Comparison of ENCODE assay signal across 11 cellular contexts in genomic region chr16:57540906-57541753, GRCh38. TPM values are rescaled to one million over a fixed set of nuclear protein-coding genes. Genes with fewer than 3 reads are reported as not detected.
A peak's percentile ranks its signal among the peaks of the same experiment; 100 is the strongest.
DNase-seq lines count a peak whose midpoint lies in the region; ATAC-seq and TF ChIP-seq lines count a peak whose summit lies in the region.
"Had no signal": no experiment of that assay in that cellular context is flagged by ENCODE, and none has a peak within 500 bp of the region (broad histone marks: within the 10 kb centered on the region; RNA-seq: fewer than 3 reads in every experiment).

No MANE protein-coding gene starts in this region.

- peak overlapping the region; percentile 43 for H3K27ac Mint-ChIP-seq in activated naive CD8-positive, alpha-beta T cell treated with anti-CD3 and anti-CD28 coated beads, Interleukin-2, amount 10 ng/mL, durations not matched to agents 7 days and 5 days
- H3K27ac Mint-ChIP-seq in activated naive CD8-positive, alpha-beta T cell treated with anti-CD3 and anti-CD28 coated beads for 36 hours: no peak overlapping the region
- H3K27ac Mint-ChIP-seq in immature natural killer cell: peak overlapping the region; percentile 87 to 98 (median 93)

- no peak overlapping the region for H3K4me3 Mint-ChIP-seq in activated naive CD8-positive, alpha-beta T cell treated with anti-CD3 and anti-CD28 coated beads, Interleukin-2, amount 10 ng/mL, durations not matched to agents 7 days and 5 days
- no peak overlapping the region for H3K4me3 Mint-ChIP-seq in activated naive CD8-positive, alpha-beta T cell treated with anti-CD3 and anti-CD28 coated beads for 36 hours
- peak overlapping the region; percentile 42 to 100 (median 92) for H3K4me3 Mint-ChIP-seq in immature natural killer cell

- no peaks in the 10 kb centered on the region for H3K9me3 ChIP-seq in Peyer's patch
- H3K9me3 ChIP-seq in suprapubic skin: no peaks in the 10 kb centered on the region
- H3K9me3 ChIP-seq: BE2C, ovary had no signal

- H3K27me3 ChIP-seq in Peyer's patch: no peaks in the 10 kb centered on the region
- no peaks in the 10 kb centered on the region for H3K27me3 ChIP-seq in suprapubic skin
- H3K27me3 ChIP-seq: BE2C, ovary had no signal

- no peak for TF ChIP-seq EP300 in suprapubic skin (IDR thresholded peaks at IDR 0.05)

- no peaks in the 10 kb centered on the region for H3K27me3 Mint-ChIP-seq in activated naive CD8-positive, alpha-beta T cell treated with anti-CD3 and anti-CD28 coated beads, Interleukin-2, amount 10 ng/mL, durations not matched to agents 7 days and 5 days
- no peaks in the 10 kb centered on the region for H3K27me3 Mint-ChIP-seq in activated naive CD8-positive, alpha-beta T cell treated with anti-CD3 and anti-CD28 coated beads for 36 hours
- H3K27me3 Mint-ChIP-seq in immature natural killer cell (ENCODE audit: low read depth in 3 of 3): peaks cover 6 to 16% (median 10%) of the 10 kb centered on the region in 3 donors

- 52% methylated on average over 11 of the region's 12 CpGs for WGBS in suprapubic skin

- H3K4me1 ChIP-seq in Peyer's patch (peaks cover 0 to 21% (median 6%) of the 10 kb centered on the region in 4 donors), suprapubic skin (peaks cover 32% of the 10 kb centered on the region)
- H3K4me1 ChIP-seq: BE2C had no signal

- peaks cover 73% of the 10 kb centered on the region for H3K4me1 Mint-ChIP-seq in activated naive CD8-positive, alpha-beta T cell treated with anti-CD3 and anti-CD28 coated beads, Interleukin-2, amount 10 ng/mL, durations not matched to agents 7 days and 5 days
- peaks cover 59% of the 10 kb centered on the region for H3K4me1 Mint-ChIP-seq in activated naive CD8-positive, alpha-beta T cell treated with anti-CD3 and anti-CD28 coated beads for 36 hours
- peaks cover 77 to 78% of the 10 kb centered on the region in 2 donors for H3K4me1 Mint-ChIP-seq in immature natural killer cell

- no peak for TF ChIP-seq POLR2A in Peyer's patch (IDR thresholded peaks at IDR 0.05)
- no peak for TF ChIP-seq POLR2A in suprapubic skin (IDR thresholded peaks at IDR 0.05)

- H3K36me3 Mint-ChIP-seq in activated naive CD8-positive, alpha-beta T cell treated with anti-CD3 and anti-CD28 coated beads, Interleukin-2, amount 10 ng/mL, durations not matched to agents 7 days and 5 days: peaks cover 4% of the 10 kb centered on the region
- no peaks in the 10 kb centered on the region for H3K36me3 Mint-ChIP-seq in activated naive CD8-positive, alpha-beta T cell treated with anti-CD3 and anti-CD28 coated beads for 36 hours
- H3K36me3 Mint-ChIP-seq in immature natural killer cell: no peaks in the 10 kb centered on the region

- no peaks in the 10 kb centered on the region for H3K36me3 ChIP-seq in Peyer's patch
- no peaks in the 10 kb centered on the region for H3K36me3 ChIP-seq in suprapubic skin
- H3K36me3 ChIP-seq: BE2C, ovary had no signal

- H3K4me3 ChIP-seq in Peyer's patch: no peak overlapping the region
- H3K4me3 ChIP-seq in suprapubic skin: no peak overlapping the region
- H3K4me3 ChIP-seq: ovary had no signal

- ATAC-seq in activated naive CD8-positive, alpha-beta T cell treated with anti-CD3 and anti-CD28 coated beads, Interleukin-2, amount 10 ng/mL, durations not matched to agents 7 days and 5 days (ENCODE audit: low read depth): no peak

- H3K27ac ChIP-seq in Peyer's patch (no peak overlapping the region), suprapubic skin (no peak overlapping the region)
- H3K27ac ChIP-seq: ovary had no signal

- POLR2A ChIA-PET in activated naive CD8-positive, alpha-beta T cell treated with anti-CD3 and anti-CD28 coated beads, Interleukin-2, amount 10 ng/mL, durations not matched to agents 7 days and 5 days (lab: Charles Lee): interaction anchor here (0.9 to 1.9 kb wide), 6 partner anchors 9 to 94 kb away, joined by 3 to 5 read pairs (median 4); partner anchors contain the start of genes CIAPIN1 and COQ9

- no peaks in the 10 kb centered on the region for H3K9me3 Mint-ChIP-seq in activated naive CD8-positive, alpha-beta T cell treated with anti-CD3 and anti-CD28 coated beads, Interleukin-2, amount 10 ng/mL, durations not matched to agents 7 days and 5 days
- no peaks in the 10 kb centered on the region for H3K9me3 Mint-ChIP-seq in activated naive CD8-positive, alpha-beta T cell treated with anti-CD3 and anti-CD28 coated beads for 36 hours
- H3K9me3 Mint-ChIP-seq in immature natural killer cell: no peaks in the 10 kb centered on the region

- no peak for DNase-seq in activated naive CD8-positive, alpha-beta T cell treated with anti-CD3 and anti-CD28 coated beads, Interleukin-2, amount 10 ng/mL, durations not matched to agents 7 days and 5 days
- DNase-seq in activated naive CD8-positive, alpha-beta T cell treated with anti-CD3 and anti-CD28 coated beads for 36 hours: no peak
- DNase-seq in Peyer's patch: peak in 2 of 3 donors; percentile 14 to 42
- DNase-seq in immature natural killer cell: no peak
- DNase-seq in suprapubic skin (ENCODE audit: low spot score in 2 of 2): peak; percentile 47 to 64
- DNase-seq in NCI-H69 (lab: John Stamatoyannopoulos, UW): no peak
- no peak for DNase-seq in stimulated activated naive CD4-positive, alpha-beta T cell treated with Interleukin-2 at 50 U/mL for 16 hours (lab: John Stamatoyannopoulos, UW)
- no peak for DNase-seq in dedifferentiated amniotic fluid mesenchymal stem cell (ENCODE audit: extremely low spot score)
- DNase-seq: BE2C, NCI-H2227 treated with DMSO at 0.1 percent for 48 hours had no signal

- TF ChIP-seq CTCF in Peyer's patch (IDR thresholded peaks at IDR 0.05) (no peak), suprapubic skin (IDR thresholded peaks at IDR 0.05) (no peak)

RNA-seq across cellular contexts. Expression of gene ADGRG5, which starts 1.3 kb away (rescaled TPM):
- total RNA-seq in activated naive CD8-positive, alpha-beta T cell treated with anti-CD3 and anti-CD28 coated beads, Interleukin-2, amount 10 ng/mL, durations not matched to agents 7 days and 5 days: 10 to 100 TPM; 14.3 to 15.7 TPM
- total RNA-seq in activated naive CD8-positive, alpha-beta T cell treated with anti-CD3 and anti-CD28 coated beads for 36 hours: 1 to 10 TPM; 1.3 to 1.4 TPM
- total RNA-seq in Peyer's patch: 10 to 100 TPM in 1 of 4 donors, 1 to 10 TPM in 3; 3.0 to 30.5 (median 4.3) TPM
- 100 to 1,000 TPM in 1 of 3 donors, 10 to 100 TPM in 2; 43.2 to 124 (median 77.4) TPM for polyA plus RNA-seq in immature natural killer cell
- total RNA-seq in suprapubic skin: under 1 TPM in 3 of 4 donors, not detected in 1; 0.16 to 0.53 (median 0.16) TPM

RNA-seq across cellular contexts. Expression of gene CCDC102A, which starts 4.8 kb away (rescaled TPM):
- total RNA-seq in activated naive CD8-positive, alpha-beta T cell treated with anti-CD3 and anti-CD28 coated beads, Interleukin-2, amount 10 ng/mL, durations not matched to agents 7 days and 5 days: 10 to 100 TPM; 11.3 to 15.1 TPM
- total RNA-seq in activated naive CD8-positive, alpha-beta T cell treated with anti-CD3 and anti-CD28 coated beads for 36 hours: 10 to 100 TPM in 1 of 2 experiments, 1 to 10 TPM in 1; 8.7 to 10.2 TPM
- 10 to 100 TPM in 1 of 4 donors, 1 to 10 TPM in 3; 1.7 to 10.7 (median 2.5) TPM for total RNA-seq in Peyer's patch
- polyA plus RNA-seq in immature natural killer cell: 10 to 100 TPM in 2 of 3 donors, 1 to 10 TPM in 1; 8.8 to 26.4 (median 13.9) TPM
- 10 to 100 TPM in 1 of 4 donors, 1 to 10 TPM in 3; 7.1 to 11.5 (median 8.5) TPM for total RNA-seq in suprapubic skin

RNA-seq across cellular contexts. Expression of gene DOK4, which starts 54.8 kb away (rescaled TPM):
- total RNA-seq in activated naive CD8-positive, alpha-beta T cell treated with anti-CD3 and anti-CD28 coated beads, Interleukin-2, amount 10 ng/mL, durations not matched to agents 7 days and 5 days: 1 to 10 TPM; 6.3 to 6.4 TPM
- total RNA-seq in activated naive CD8-positive, alpha-beta T cell treated with anti-CD3 and anti-CD28 coated beads for 36 hours: 1 to 10 TPM; 4.5 to 4.8 TPM
- total RNA-seq in Peyer's patch (100 to 1,000 TPM in 3 of 4 donors, 10 to 100 TPM in 1; 81.7 to 209 (median 189) TPM), suprapubic skin (10 to 100 TPM; 29.8 to 66.8 (median 51.3) TPM)
- 1 to 10 TPM; 2.2 to 3.2 (median 2.8) TPM for polyA plus RNA-seq in immature natural killer cell

Comparison
In these comparisons a context has a peak if more than half of its experiments do, and no peak if none do; other contexts are left out.
1. DNase-seq: peak in Peyer's patch (2 of 3) and suprapubic skin (2 of 2); none in activated naive CD8-positive, alpha-beta T cell treated with anti-CD3 and anti-CD28 coated beads, Interleukin-2, amount 10 ng/mL, durations not matched to agents 7 days and 5 days (single experiment), activated naive CD8-positive, alpha-beta T cell treated with anti-CD3 and anti-CD28 coated beads for 36 hours (single experiment), immature natural killer cell (0 of 3), NCI-H69 (single experiment), stimulated activated naive CD4-positive, alpha-beta T cell treated with Interleukin-2 at 50 U/mL for 16 hours (single experiment) and dedifferentiated amniotic fluid mesenchymal stem cell (single experiment).
2. H3K4me3 Mint-ChIP-seq: peak in immature natural killer cell (5 of 5); none in activated naive CD8-positive, alpha-beta T cell treated with anti-CD3 and anti-CD28 coated beads, Interleukin-2, amount 10 ng/mL, durations not matched to agents 7 days and 5 days (single experiment) and activated naive CD8-positive, alpha-beta T cell treated with anti-CD3 and anti-CD28 coated beads for 36 hours (single experiment).
3. RNA of gene DOK4, which starts 54.8 kb away (total RNA-seq): 81.7 to 209 TPM in Peyer's patch and 29.8 to 66.8 TPM in suprapubic skin; 6.3 to 6.4 TPM in activated naive CD8-positive, alpha-beta T cell treated with anti-CD3 and anti-CD28 coated beads, Interleukin-2, amount 10 ng/mL, durations not matched to agents 7 days and 5 days and 4.5 to 4.8 TPM in activated naive CD8-positive, alpha-beta T cell treated with anti-CD3 and anti-CD28 coated beads for 36 hours; every median in the first group is over 4 times any median in the second.